16 cellular contexts compared by ENCODE assay signal in the genomic region with DNA sequence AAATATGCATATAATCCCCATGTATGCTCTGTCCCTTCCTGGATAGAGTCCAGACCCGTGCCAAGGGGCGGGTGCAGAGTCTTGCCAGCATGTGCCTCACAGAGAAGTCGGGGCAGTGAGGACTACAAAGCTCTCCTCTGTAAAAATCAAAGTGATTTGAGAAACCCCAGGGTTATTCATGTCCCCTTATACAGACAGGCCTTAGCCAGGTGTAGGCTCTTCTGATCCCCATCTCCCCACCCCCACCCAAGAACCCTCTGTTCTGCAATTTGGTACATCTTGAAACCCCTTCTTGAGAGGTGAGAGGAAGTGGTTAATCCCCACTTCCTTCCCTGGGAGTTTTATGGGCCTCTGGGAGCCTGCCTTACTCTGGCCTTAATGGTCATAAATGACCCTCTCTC. TPM values are rescaled to one million over a fixed set of nuclear protein-coding genes. Genes with fewer than 3 reads are reported as not detected.
DNase-seq lines count a peak whose midpoint lies in the region; ATAC-seq and TF ChIP-seq lines count a peak whose summit lies in the region.
"Had no signal": no experiment of that assay in that cellular context is flagged by ENCODE, and none has a peak within 500 bp of the region (broad histone marks: within the 10 kb centered on the region; RNA-seq: fewer than 3 reads in every experiment).

No MANE protein-coding gene starts in this region.

- intact Hi-C loops in Caco-2 (cut with micrococcal nuclease; ENCODE audit: unreplicated experiment): loop anchor here (10.0 kb wide), 1 partner anchor 92 kb away; no protein-coding TSS in a partner anchor

- H3K4me1 ChIP-seq in Caco-2 (peaks cover 81% of the 10 kb centered on the region), NT2/D1 (ENCODE audit: insufficient read depth, insufficient read length) (peaks cover 24% of the 10 kb centered on the region), iPS-15b (ENCODE audit: control insufficient read depth, insufficient read depth, low read length) (peaks cover 67% of the 10 kb centered on the region)

- H3K4me3 ChIP-seq in Caco-2 (ENCODE audit: low read depth, low read length) (no peak overlapping the region), NT2/D1 (ENCODE audit: insufficient read length, low read depth) (no peak overlapping the region), iPS-15b (ENCODE audit: low read depth, low read length) (peak overlapping the region; percentile 50)
- H3K4me3 ChIP-seq: suprapubic skin had no signal

- H3K27ac Mint-ChIP-seq in Caco-2 (ENCODE audit: unreplicated experiment): peak overlapping the region; percentile 50
- H3K27ac Mint-ChIP-seq: activated naive CD4-positive, alpha-beta T cell treated with anti-CD3 and anti-CD28 coated beads, Interleukin-2, amount 50 U/mL, for 24 hours; B cell had no signal

- BruUV-seq in Caco-2 (replicated peaks; lab: Mats Ljungman, UMichigan): no TSS peak

- H3K9me3 Mint-ChIP-seq in Caco-2 (ENCODE audit: unreplicated experiment): no peaks in the 10 kb centered on the region
- H3K9me3 Mint-ChIP-seq: activated naive CD4-positive, alpha-beta T cell treated with anti-CD3 and anti-CD28 coated beads, Interleukin-2, amount 50 U/mL, for 24 hours had no signal

- H3K9me3 ChIP-seq in Caco-2: no peaks in the 10 kb centered on the region
- no peaks in the 10 kb centered on the region for H3K9me3 ChIP-seq in NT2/D1 (ENCODE audit: insufficient read depth, low read length)
- H3K9me3 ChIP-seq in iPS-15b (ENCODE audit: control insufficient read depth, insufficient read depth, low read length): no peaks in the 10 kb centered on the region
- H3K9me3 ChIP-seq: suprapubic skin had no signal

- no peak for TF ChIP-seq CTCF in Caco-2 (IDR thresholded peaks at IDR 0.05; ENCODE audit: insufficient read depth in 1 of 2, low read depth in 1 of 2, low read length in 1 of 2, severe bottlenecking in 1 of 2, unreplicated experiment in 1 of 2)

- H3K4me3 Mint-ChIP-seq in Caco-2 (ENCODE audit: unreplicated experiment): peak overlapping the region; percentile 24
- H3K4me3 Mint-ChIP-seq: activated naive CD4-positive, alpha-beta T cell treated with anti-CD3 and anti-CD28 coated beads, Interleukin-2, amount 50 U/mL, for 24 hours; B cell had no signal

- ATAC-seq in GM21423 (IDR thresholded peaks at IDR 0.05; ENCODE audit: unreplicated experiment) (peak; percentile 55), GM19397 (IDR thresholded peaks at IDR 0.05; ENCODE audit: unreplicated experiment) (no peak)

- H3K27me3 ChIP-seq in Caco-2 (replicated peaks; ENCODE audit: control insufficient read depth, insufficient read depth, low read length): no peaks in the 10 kb centered on the region
- H3K27me3 ChIP-seq in NT2/D1 (ENCODE audit: insufficient read depth, insufficient read length): no peaks in the 10 kb centered on the region
- no peaks in the 10 kb centered on the region for H3K27me3 ChIP-seq in iPS-15b (ENCODE audit: control insufficient read depth, insufficient read depth, low read length)

- H3K36me3 ChIP-seq in Caco-2 (ENCODE audit: control insufficient read depth, insufficient read depth, low read length) (no peaks in the 10 kb centered on the region), NT2/D1 (ENCODE audit: insufficient read depth, insufficient read length, low read length) (peaks cover 2% of the 10 kb centered on the region), iPS-15b (ENCODE audit: control insufficient read depth, insufficient read depth, low read length) (no peaks in the 10 kb centered on the region)
- H3K36me3 ChIP-seq: suprapubic skin had no signal

- CTCF ChIA-PET in Caco-2 (lab: Charles Lee): no interaction called here

- H3K4me1 Mint-ChIP-seq in Caco-2 (ENCODE audit: low read depth, unreplicated experiment): peaks cover 43% of the 10 kb centered on the region

- H3K27me3 Mint-ChIP-seq in Caco-2 (ENCODE audit: insufficient read depth, unreplicated experiment): no peaks in the 10 kb centered on the region
- H3K27me3 Mint-ChIP-seq: activated naive CD4-positive, alpha-beta T cell treated with anti-CD3 and anti-CD28 coated beads, Interleukin-2, amount 50 U/mL, for 24 hours had no signal

- DNase-seq in Caco-2 (no peak), NT2/D1 (ENCODE audit: low read depth, low spot score) (no peak), RPMI8226 (no peak), NCI-H2107 (lab: John Stamatoyannopoulos, UW) (no peak), mucosa of gallbladder (ENCODE audit: low spot score) (no peak)
- DNase-seq: activated CD4-positive, alpha-beta T cell treated with anti-CD3 and anti-CD28 coated beads for 48 hours; cortex of kidney; NCI-H226; posterior cingulate gyrus; stimulated activated CD4-positive, alpha-beta T cell treated with anti-CD3 and anti-CD28 coated beads, Interleukin-4, amount 100 ng/mL, for 24 hours had no signal

- H3K9ac ChIP-seq in NT2/D1 (ENCODE audit: insufficient read length, low read depth) (peak overlapping the region; percentile 14), iPS-15b (ENCODE audit: low read depth, low read length) (peak overlapping the region; percentile 51)

- POLR2A ChIA-PET in Caco-2 (lab: Charles Lee): no interaction called here

- H3K36me3 Mint-ChIP-seq in Caco-2 (ENCODE audit: insufficient read depth, unreplicated experiment): peaks cover 30% of the 10 kb centered on the region
- H3K36me3 Mint-ChIP-seq: activated naive CD4-positive, alpha-beta T cell treated with anti-CD3 and anti-CD28 coated beads, Interleukin-2, amount 50 U/mL, for 24 hours had no signal

RNA-seq across cellular contexts. Expression of gene TRIM71, which starts 24.7 kb away (rescaled TPM):
- total RNA-seq in Caco-2 (2022) (67.5 and 68.4 TPM in 2 replicates), mucosa of gallbladder (0.37 TPM)
- total RNA-seq: B cell, suprapubic skin had no signal

Comparison
In these comparisons a context has a peak if more than half of its experiments do, and no peak if none do; other contexts are left out.
1. RNA of gene TRIM71, which starts 24.7 kb away (total RNA-seq): 67.5 to 68.4 TPM in Caco-2; 0.37 TPM in mucosa of gallbladder (single experiment); every median in the first group is over 10 times any median in the second.